In the genomic region with DNA sequence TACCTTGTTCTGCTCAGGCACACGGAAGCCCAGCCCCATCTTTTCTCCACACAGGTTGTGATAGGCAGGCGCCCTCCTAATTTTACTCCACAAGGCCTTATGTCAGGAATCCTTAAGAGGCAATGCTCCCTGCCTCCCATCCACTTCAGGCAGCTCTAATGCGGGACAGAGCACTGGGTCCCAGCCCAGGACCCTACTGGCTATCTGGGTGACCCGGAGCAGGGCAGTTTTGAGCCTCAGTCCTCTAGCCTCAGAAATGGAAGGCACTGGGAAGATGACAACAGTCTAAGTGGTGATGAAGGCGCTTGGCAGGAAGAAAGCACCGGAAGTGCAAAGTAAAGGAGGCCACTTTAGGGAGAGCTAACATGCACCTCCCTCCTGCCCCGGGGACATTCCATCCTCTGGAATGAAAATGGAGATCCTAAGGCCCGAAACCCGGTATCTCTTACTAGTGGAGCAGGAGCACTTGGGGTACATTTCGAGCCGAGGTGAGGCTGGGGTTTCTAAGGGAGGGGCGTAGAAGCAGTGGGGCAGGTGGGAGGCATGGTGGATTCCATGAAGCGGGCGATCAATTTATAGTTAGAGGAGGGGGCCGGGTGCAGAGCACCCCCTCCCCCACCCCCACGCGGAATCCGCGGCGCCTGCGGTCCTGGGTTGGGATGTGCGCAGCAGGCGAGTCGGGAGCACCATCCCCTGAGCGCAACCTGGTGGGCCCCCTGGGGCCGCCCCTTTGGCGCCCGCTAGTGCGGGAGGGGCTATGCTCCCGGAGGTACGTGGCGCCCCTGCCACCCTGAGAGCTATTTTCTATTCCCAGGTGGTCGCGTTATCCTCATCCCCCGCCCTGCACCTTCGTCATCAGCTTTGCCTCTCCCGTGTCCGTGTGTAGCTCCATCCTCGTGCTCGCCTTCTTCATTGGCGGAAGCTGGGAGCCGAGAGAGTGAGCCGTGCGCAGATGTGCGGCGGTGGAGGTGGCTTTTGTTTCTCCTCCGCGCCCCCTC, we compare ENCODE assay signal across 9 cellular contexts. TPM values are rescaled to one million over a fixed set of nuclear protein-coding genes. Genes with fewer than 3 reads are reported as not detected.
DNase-seq lines count a peak whose midpoint lies in the region; ATAC-seq, FAIRE-seq and TF ChIP-seq lines count a peak whose summit lies in the region.
"Had no signal": no experiment of that assay in that cellular context is flagged by ENCODE, and none has a peak within 500 bp of the region (broad histone marks: within the 10 kb centered on the region; RNA-seq: fewer than 3 reads in every experiment).

No MANE protein-coding gene starts in this region.

- H3K27ac Mint-ChIP-seq in naive thymus-derived CD4-positive, alpha-beta T cell, result peak overlapping the region; percentile 79 to 94 (median 89)
- H3K27ac Mint-ChIP-seq: natural killer cell had no signal

- H3K36me3 ChIP-seq in A673 (ENCODE audit: insufficient read depth, low read length, poor library complexity, severe bottlenecking) (no peaks in the 10 kb centered on the region), HUES6 (ENCODE audit: control insufficient read depth, insufficient read depth, low read length) (no peaks in the 10 kb centered on the region)
- H3K36me3 ChIP-seq in naive thymus-derived CD4-positive, alpha-beta T cell (ENCODE audit: control insufficient read depth in 2 of 3, insufficient read depth in 3 of 3, low read length in 3 of 3), result no peaks in the 10 kb centered on the region

- no peak for TF ChIP-seq CTCF in A673 (conservative IDR thresholded peaks at IDR 0.05; ENCODE audit: low read depth, low read length)
- no peak for TF ChIP-seq CTCF in astrocyte of the cerebellum (IDR thresholded peaks at IDR 0.05; ENCODE audit: low read depth, low read length, missing control alignments)

- BruUV-seq in A673 (replicated peaks; lab: Mats Ljungman, UMichigan), result no TSS peak

- no peak for FAIRE-seq in H54 (lab: Jason Lieb, UNC)

- peak overlapping the region; percentile 85 to 95 (median 88) for H3K4me3 Mint-ChIP-seq in naive thymus-derived CD4-positive, alpha-beta T cell

- POLR2A ChIA-PET in A673 (lab: Charles Lee; ENCODE audit: low non-redundant PET), result no interaction called here
- POLR2A ChIA-PET in naive thymus-derived CD4-positive, alpha-beta T cell (lab: Charles Lee), result interaction anchor here (1.1 to 4.0 kb wide), 7 partner anchors 10 to 143 kb away, joined by 3 to 23 read pairs (median 5); a partner anchor contains a TSS

- in situ Hi-C loops in astrocyte of the cerebellum (cut with HindIII; ENCODE audit: low sequenced_read_pairs), result no loop called here

- intact Hi-C loops in A673 (cut with micrococcal nuclease; ENCODE audit: unreplicated experiment), result no loop called here
- intact Hi-C loops in naive thymus-derived CD4-positive, alpha-beta T cell (cut with micrococcal nuclease), result loop anchor here (1.0 to 5.0 kb wide), 6 partner anchors 12 to 140 kb away; a partner anchor contains a TSS

- peak overlapping the region; percentile 61 for H3K9ac ChIP-seq in HUES6 (ENCODE audit: low read length)

- H3K4me3 ChIP-seq in A673 (ENCODE audit: low read depth, low read length, poor library complexity, severe bottlenecking) (peak overlapping the region; percentile 15), HUES6 (ENCODE audit: low read depth, low read length) (peak overlapping the region; percentile 64), astrocyte of the cerebellum (ENCODE audit: low read depth, low read length) (peak overlapping the region; percentile 12)
- peak overlapping the region; percentile 66 for H3K4me3 ChIP-seq in naive thymus-derived CD4-positive, alpha-beta T cell (ENCODE audit: low read length)

- no peaks in the 10 kb centered on the region for H3K9me3 Mint-ChIP-seq in naive thymus-derived CD4-positive, alpha-beta T cell
- H3K9me3 Mint-ChIP-seq: natural killer cell had no signal

- ATAC-seq in naive thymus-derived CD4-positive, alpha-beta T cell, result peak; percentile 58

- H3K9me3 ChIP-seq in A673 (ENCODE audit: low read depth, low read length, poor library complexity, severe bottlenecking) (no peaks in the 10 kb centered on the region), HUES6 (ENCODE audit: control insufficient read depth, insufficient read depth, low read depth, low read length) (no peaks in the 10 kb centered on the region)
- H3K9me3 ChIP-seq in naive thymus-derived CD4-positive, alpha-beta T cell (ENCODE audit: control insufficient read depth in 2 of 3, low read length in 3 of 3), result no peaks in the 10 kb centered on the region

- CTCF ChIA-PET in A673 (lab: Charles Lee), result no interaction called here
- CTCF ChIA-PET in naive thymus-derived CD4-positive, alpha-beta T cell (lab: Charles Lee), result interaction anchor here (1.0 to 2.2 kb wide), 4 partner anchors 19 to 86 kb away, joined by 3 to 11 read pairs (median 8); no protein-coding TSS in a partner anchor

- no peak for DNase-seq in A673 (ENCODE audit: low spot score)
- no peak for DNase-seq in astrocyte of the cerebellum (ENCODE audit: low read depth)
- DNase-seq in naive thymus-derived CD4-positive, alpha-beta T cell, result peak in 2 of 9 donors; percentile 29 to 30
- DNase-seq in NCI-H345 (lab: John Stamatoyannopoulos, UW), result no peak
- no peak for DNase-seq in HT-29 (ENCODE audit: low spot score)
- DNase-seq in KG1 (lab: John Stamatoyannopoulos, UW), result no peak
- DNase-seq in H54 (ENCODE audit: insufficient read length, low spot score), result no peak
- DNase-seq: natural killer cell had no signal

- peaks cover 7 to 52% (median 17%) of the 10 kb centered on the region in 5 donors for H3K27me3 Mint-ChIP-seq in naive thymus-derived CD4-positive, alpha-beta T cell

- H3K4me1 ChIP-seq in A673 (ENCODE audit: insufficient read depth, low read length, poor library complexity, severe bottlenecking) (no peaks in the 10 kb centered on the region), HUES6 (ENCODE audit: control insufficient read depth, insufficient read depth, low read length) (peaks cover 21% of the 10 kb centered on the region; the same call in 1 of the 2 replicates)
- peaks cover 7 to 12% of the 10 kb centered on the region in 2 donors for H3K4me1 ChIP-seq in naive thymus-derived CD4-positive, alpha-beta T cell (ENCODE audit: control insufficient read depth in 2 of 2, insufficient read depth in 2 of 2, low read length in 2 of 2)

- peaks cover 18 to 54% (median 36%) of the 10 kb centered on the region in 7 donors for H3K4me1 Mint-ChIP-seq in naive thymus-derived CD4-positive, alpha-beta T cell

- H3K36me3 Mint-ChIP-seq in naive thymus-derived CD4-positive, alpha-beta T cell, result peaks cover 0 to 18% (median 5%) of the 10 kb centered on the region in 5 donors

- no peak for TF ChIP-seq POLR2A in H54 (IDR thresholded peaks at IDR 0.05; ENCODE audit: low read depth, low read length)

- H3K27me3 ChIP-seq in A673 (replicated peaks; ENCODE audit: insufficient read depth, low read depth, low read length, poor library complexity), result peaks cover 25% of the 10 kb centered on the region
- peaks cover 99% of the 10 kb centered on the region for H3K27me3 ChIP-seq in HUES6 (ENCODE audit: control insufficient read depth, insufficient read depth, low read length)
- H3K27me3 ChIP-seq in naive thymus-derived CD4-positive, alpha-beta T cell (ENCODE audit: control insufficient read depth in 2 of 2, insufficient read depth in 2 of 2, low read length in 2 of 2), result peaks cover 0 to 4% of the 10 kb centered on the region in 2 donors

- no peak overlapping the region for H3K27ac ChIP-seq in A673 (ENCODE audit: low read depth, low read length, poor library complexity, severe bottlenecking)
- no peak overlapping the region for H3K27ac ChIP-seq in HUES6 (ENCODE audit: low read depth, low read length)
- peak overlapping the region; percentile 50 for H3K27ac ChIP-seq in naive thymus-derived CD4-positive, alpha-beta T cell (ENCODE audit: low read depth, low read length)

RNA-seq across cellular contexts. Expression of a gene that starts 4.9 kb away (rescaled TPM):
- 7.7 and 26.9 TPM in 2 replicates for total RNA-seq in A673 (2021)
- 10 to 100 TPM in 1 of 5 experiments, 1 to 10 TPM in 4; 5.6 to 20.6 (median 8.7) TPM for total RNA-seq in naive thymus-derived CD4-positive, alpha-beta T cell
- 10 to 100 TPM; 22.1 to 42.4 TPM for polyA plus RNA-seq in naive thymus-derived CD4-positive, alpha-beta T cell
- 4.7 and 5.6 TPM in 2 replicates for total RNA-seq in HT-29 (2014; rRNA removed; shearing (Covaris generic))

RNA-seq across cellular contexts. Expression of a gene that starts 5.2 kb away (rescaled TPM):
- 10.8 and 48.8 TPM in 2 replicates for total RNA-seq in A673 (2021)
- total RNA-seq in naive thymus-derived CD4-positive, alpha-beta T cell, result 10 to 100 TPM in 1 of 5 experiments, 1 to 10 TPM in 1, not detected in 3; 1.2 to 36.1 TPM
- not detected for polyA plus RNA-seq in naive thymus-derived CD4-positive, alpha-beta T cell
- total RNA-seq in HT-29 (2014; rRNA removed; shearing (Covaris generic)), result 0.50 and 1.5 TPM in 2 replicates

RNA-seq across cellular contexts. Expression of a gene that starts 7.0 kb away (rescaled TPM):
- 2.4 TPM in 1 of 2 replicates, not detected in the other for total RNA-seq in A673 (2021)
- total RNA-seq in naive thymus-derived CD4-positive, alpha-beta T cell, result 1 to 10 TPM in 1 of 5 experiments, not detected in 4; 1.6 TPM
- polyA plus RNA-seq in naive thymus-derived CD4-positive, alpha-beta T cell, result not detected
- not detected in 2 replicates for total RNA-seq in HT-29 (2014; rRNA removed; shearing (Covaris generic))
- total RNA-seq: natural killer cell had no signal

RNA-seq across cellular contexts. Expression of a gene that starts 11.0 kb away (rescaled TPM):
- not detected in 2 replicates for total RNA-seq in A673 (2021)
- not detected for total RNA-seq in naive thymus-derived CD4-positive, alpha-beta T cell
- polyA plus RNA-seq in naive thymus-derived CD4-positive, alpha-beta T cell, result not detected
- not detected in 2 replicates for total RNA-seq in HT-29 (2014; rRNA removed; shearing (Covaris generic))
- total RNA-seq: natural killer cell had no signal

RNA-seq across cellular contexts. Expression of a gene that starts 19.6 kb away (rescaled TPM):
- total RNA-seq in A673 (2021), result 30.0 and 74.3 TPM in 2 replicates
- total RNA-seq in naive thymus-derived CD4-positive, alpha-beta T cell, result 10 to 100 TPM; 15.0 to 70.7 (median 25.9) TPM
- polyA plus RNA-seq in naive thymus-derived CD4-positive, alpha-beta T cell, result 100 to 1,000 TPM; 133 to 157 TPM
- total RNA-seq in HT-29 (2014; rRNA removed; shearing (Covaris generic)), result 29.2 and 29.4 TPM in 2 replicates

Comparison
In these comparisons a context has a peak if more than half of its experiments do, and no peak if none do; other contexts are left out.
1. H3K4me3 ChIP-seq: peak in every context shown above with its lines; median percentile 66 in naive thymus-derived CD4-positive, alpha-beta T cell; 64 in HUES6; 15 in A673; 12 in astrocyte of the cerebellum.